Comparison of ENCODE assay signal across 20 cellular contexts in the genomic region with DNA sequence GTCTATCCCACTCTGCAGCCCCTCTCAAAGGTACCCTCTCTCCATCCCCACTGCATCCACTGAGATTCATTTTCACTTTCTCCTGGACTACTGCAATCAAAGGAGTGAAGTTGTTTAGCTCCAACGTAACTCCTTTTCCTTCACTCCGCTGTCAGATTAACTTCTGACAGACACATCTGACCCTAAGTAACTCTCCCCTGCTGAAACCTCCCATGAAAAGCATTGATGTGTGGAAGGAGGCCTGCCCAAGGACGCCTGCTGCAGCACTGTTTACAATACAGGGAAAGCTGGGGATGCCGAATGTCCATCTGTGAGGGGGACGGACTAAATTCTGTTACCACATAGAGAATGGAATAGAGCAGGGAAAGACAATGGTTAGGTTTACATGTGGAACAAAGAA.
"Had no signal": no experiment of that assay in that cellular context is flagged by ENCODE, and none has a peak within 500 bp of the region (broad histone marks: within the 10 kb centered on the region; RNA-seq: fewer than 3 reads in every experiment).

No MANE protein-coding gene starts in this region.

- H3K4me3 Mint-ChIP-seq: memory B cell; natural killer cell treated with Interleukin-12 subunit alpha and Interleukin-12 subunit beta and Interleukin-15 and Interleukin-18, amount 100 ng/mL, for 72 hours; stimulated activated memory B cell treated with anti-CD40 and anti-IgM and Interleukin-4, amounts not matched to agents 10 μg/mL and 1 μg/mL and 100 μg/mL, for 72 hours; stimulated activated naive CD8-positive, alpha-beta T cell treated with anti-CD3 and anti-CD28 coated beads, Interleukin-15, Interleukin-2, amounts not matched to agents 100 ng/mL and 50 ng/mL, for 24 hours had no signal

- H3K27ac Mint-ChIP-seq: memory B cell; natural killer cell treated with Interleukin-12 subunit alpha and Interleukin-12 subunit beta and Interleukin-15 and Interleukin-18, amount 100 ng/mL, for 72 hours; stimulated activated memory B cell treated with anti-CD40 and anti-IgM and Interleukin-4, amounts not matched to agents 10 μg/mL and 1 μg/mL and 100 μg/mL, for 72 hours; stimulated activated naive CD8-positive, alpha-beta T cell treated with anti-CD3 and anti-CD28 coated beads, Interleukin-15, Interleukin-2, amounts not matched to agents 100 ng/mL and 50 ng/mL, for 24 hours had no signal

- ATAC-seq: esophagus mucosa; gastrocnemius medialis; lower lobe of right lung; sciatic nerve; stimulated activated memory B cell treated with anti-CD40 and anti-IgM and Interleukin-4, amounts not matched to agents 10 μg/mL and 1 μg/mL and 100 μg/mL, for 72 hours had no signal

- DNase-seq: effector CD8-positive, alpha-beta T cell; gastrocnemius medialis; islet precursor cell; left ventricle myocardium inferior; lower lobe of right lung; midbrain; ovary; spleen; stimulated activated CD4-positive, alpha-beta T cell treated with anti-CD3 and anti-CD28 coated beads, Interleukin-15, amount 100 ng/mL, for 24 hours; stimulated activated CD4-positive, alpha-beta T cell treated with anti-CD3 and anti-CD28 coated beads, Interleukin-1b, Interleukin-23, amount 100 ng/mL, for 48 hours; stimulated activated CD4-positive, alpha-beta T cell treated with anti-CD3 and anti-CD28 coated beads, Interleukin-4, amount 100 ng/mL, for 24 hours; tibial artery; upper lobe of left lung; uterus had no signal

- H3K4me1 Mint-ChIP-seq: stimulated activated memory B cell treated with anti-CD40 and anti-IgM and Interleukin-4, amounts not matched to agents 10 μg/mL and 1 μg/mL and 100 μg/mL, for 72 hours had no signal

- H3K27me3 Mint-ChIP-seq: stimulated activated memory B cell treated with anti-CD40 and anti-IgM and Interleukin-4, amounts not matched to agents 10 μg/mL and 1 μg/mL and 100 μg/mL, for 72 hours had no signal

- H3K9me3 Mint-ChIP-seq: natural killer cell treated with Interleukin-12 subunit alpha and Interleukin-12 subunit beta and Interleukin-15 and Interleukin-18, amount 100 ng/mL, for 72 hours; stimulated activated memory B cell treated with anti-CD40 and anti-IgM and Interleukin-4, amounts not matched to agents 10 μg/mL and 1 μg/mL and 100 μg/mL, for 72 hours; stimulated activated naive CD8-positive, alpha-beta T cell treated with anti-CD3 and anti-CD28 coated beads, Interleukin-15, Interleukin-2, amounts not matched to agents 100 ng/mL and 50 ng/mL, for 24 hours had no signal
